ENCODE assay signal across 2 cellular contexts in genomic region chr10:35758086-35758485, GRCh38.
TF ChIP-seq lines count a peak whose summit lies in the region.

No MANE protein-coding gene starts in this region.

TF ChIP-seq in liver, 16 proteins besides CTCF, POLR2A, EP300 and RAD21 (continued from another document):
- no peak for TF ChIP-seq ATF3 (IDR thresholded peaks at IDR 0.05)

TF ChIP-seq in HepG2, 621 proteins besides CTCF, POLR2A, EP300 and RAD21 (continued from another document):
- no peak for TF ChIP-seq ZBTB37 (CRISPR knock-in tag; IDR thresholded peaks at IDR 0.05)
- no peak for TF ChIP-seq ZNF740 (CRISPR knock-in tag; IDR thresholded peaks at IDR 0.05)
- no peak for TF ChIP-seq ZNF678 (CRISPR knock-in tag; IDR thresholded peaks at IDR 0.05)
- no peak for TF ChIP-seq ZNF136 (CRISPR knock-in tag; IDR thresholded peaks at IDR 0.05; ENCODE audit: low read depth)
- no peak for TF ChIP-seq ZNF33B (CRISPR knock-in tag; IDR thresholded peaks at IDR 0.05)
- no peak for TF ChIP-seq SETDB1 (CRISPR knock-in tag; IDR thresholded peaks at IDR 0.05; ENCODE audit: borderline replicate concordance)
- no peak for TF ChIP-seq HHEX (CRISPR knock-in tag; IDR thresholded peaks at IDR 0.05)
- TF ChIP-seq TIGD3 (CRISPR knock-in tag; IDR thresholded peaks at IDR 0.05; ENCODE audit: borderline replicate concordance), result no peak
- TF ChIP-seq BRD4 (CRISPR knock-in tag; IDR thresholded peaks at IDR 0.05), result no peak
- no peak for TF ChIP-seq ASH2L (IDR thresholded peaks at IDR 0.05; ENCODE audit: insufficient read length, low read depth, low read length)
- no peak for TF ChIP-seq SOX13 (IDR thresholded peaks at IDR 0.05)
- no peak for TF ChIP-seq SOX13 (CRISPR knock-in tag; conservative IDR thresholded peaks at IDR 0.05 in 1 of 2, IDR thresholded peaks at IDR 0.05 in 1 of 2)
- no peak for TF ChIP-seq RFX3 (CRISPR knock-in tag; IDR thresholded peaks at IDR 0.05)
- TF ChIP-seq ZNF768 (CRISPR knock-in tag; IDR thresholded peaks at IDR 0.05), result no peak
